In genomic region chr2:169824373-169825333, GRCh38 we compare ENCODE assay signal across 8 cellular contexts. TPM values are rescaled to one million over a fixed set of nuclear protein-coding genes. Genes with fewer than 3 reads are reported as not detected.
DNase-seq lines count a peak whose midpoint lies in the region; TF ChIP-seq lines count a peak whose summit lies in the region.

METTL5 (minus strand) TSS chr2:169824905; CDS start chr2:169824597, 308 bp downstream.

- peak within 1 kb of the TSS; percentile 87 for H3K4me3 ChIP-seq in NT2/D1 (ENCODE audit: insufficient read length, low read depth)

- H3K9ac ChIP-seq in NT2/D1 (ENCODE audit: insufficient read length, low read depth) = peak within 1 kb of the TSS; percentile 88

- H3K27me3 ChIP-seq in NT2/D1 (ENCODE audit: insufficient read depth, insufficient read length) = no peaks in the 10 kb centered on the region

- peaks cover 31% of the 10 kb centered on the region for H3K36me3 ChIP-seq in NT2/D1 (ENCODE audit: insufficient read depth, insufficient read length, low read length)

- DNase-seq in COR-L47 (lab: John Stamatoyannopoulos, UW) = peak; percentile 80
- peak; percentile 92 for DNase-seq in GM20000 (ENCODE audit: low spot score)
- peak; percentile 87 for DNase-seq in HT-29 (ENCODE audit: low spot score)
- DNase-seq in NT2/D1 (ENCODE audit: low read depth, low spot score) = peak; percentile 81
- peak; percentile 23 for DNase-seq in activated CD8-positive, alpha-beta memory T cell treated with anti-CD3 and anti-CD28 coated beads, Interleukin-2, amount 50 U/mL, for 1 hour (ENCODE audit: extremely low read depth)
- DNase-seq in mesenteric fat pad (ENCODE audit: low spot score) = peak; percentile 95
- DNase-seq in stimulated activated CD8-positive, alpha-beta memory T cell treated with anti-CD3 and anti-CD28 coated beads, Interleukin-15, amount 100 ng/mL, for 4 hours (ENCODE audit: low read depth in 2 of 2) = peak; percentile 46 to 65

- H3K4me1 ChIP-seq in NT2/D1 (ENCODE audit: insufficient read depth, insufficient read length) = no peaks in the 10 kb centered on the region

- TF ChIP-seq CTCF in GM20000 (IDR thresholded peaks at IDR 0.05; ENCODE audit: extremely low read depth, missing control alignments) = peak; percentile 99

- in situ Hi-C loops in endometrial microvascular endothelial cells (cut with HindIII; ENCODE audit: inconsistent ontology term, low pct_unique_long_range_greater_than_20kb, low sequenced_read_pairs) = no loop called here

- H3K9me3 ChIP-seq in NT2/D1 (ENCODE audit: insufficient read depth, low read length) = no peaks in the 10 kb centered on the region

RNA-seq across cellular contexts. Expression of gene METTL5, which starts in this region (rescaled TPM):
- 35.8 and 43.2 TPM in 2 replicates for total RNA-seq in HT-29 (2014; rRNA removed; shearing (Covaris generic))
- total RNA-seq in endometrial microvascular endothelial cells (ENCODE audit: inconsistent ontology term) (35.8 TPM), mesenteric fat pad (69.4 TPM)

Comparison
In these comparisons a context has a peak if more than half of its experiments do, and no peak if none do; other contexts are left out.
1. Peak in every context shown above with its lines: DNase-seq and H3K4me3 ChIP-seq.
2. DNase-seq: peak in every context shown above with its lines; median percentile 95 in mesenteric fat pad; 92 in GM20000; 87 in HT-29; 81 in NT2/D1; 80 in COR-L47; 56 in stimulated activated CD8-positive, alpha-beta memory T cell treated with anti-CD3 and anti-CD28 coated beads, Interleukin-15, amount 100 ng/mL, for 4 hours; 23 in activated CD8-positive, alpha-beta memory T cell treated with anti-CD3 and anti-CD28 coated beads, Interleukin-2, amount 50 U/mL, for 1 hour.